In the genomic region with DNA sequence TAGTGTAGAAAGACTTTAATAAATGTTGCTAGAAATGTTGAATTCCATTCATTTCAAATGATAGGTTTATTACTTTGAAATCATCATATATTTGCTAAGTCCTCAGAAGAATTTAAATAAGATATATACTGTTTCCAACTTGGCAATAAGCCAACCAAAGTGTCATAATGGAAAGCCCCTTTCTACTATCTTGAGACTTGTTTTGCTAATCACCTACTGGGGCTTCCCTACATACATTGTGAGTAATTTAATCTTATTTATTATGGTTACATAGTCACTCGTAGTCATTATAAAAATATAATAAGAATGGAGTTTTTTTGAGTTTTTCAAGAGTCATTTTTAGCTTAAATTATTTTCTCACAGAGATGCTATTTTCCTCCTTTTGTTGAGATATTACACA, we compare ENCODE assay signal across 19 cellular contexts. TPM values are rescaled to one million over a fixed set of nuclear protein-coding genes. Genes with fewer than 3 reads are reported as not detected.
DNase-seq lines count a peak whose midpoint lies in the region; ATAC-seq and TF ChIP-seq lines count a peak whose summit lies in the region.
"Had no signal": no experiment of that assay in that cellular context is flagged by ENCODE, and none has a peak within 500 bp of the region (broad histone marks: within the 10 kb centered on the region; RNA-seq: fewer than 3 reads in every experiment).

No MANE protein-coding gene starts in this region.

- H3K36me3 ChIP-seq in ACC112 (ENCODE audit: insufficient read depth, low read length) (no peaks in the 10 kb centered on the region), osteoblast (ENCODE audit: insufficient read depth, low read length) (no peaks in the 10 kb centered on the region)
- H3K36me3 ChIP-seq: gastroesophageal sphincter had no signal

- no peaks in the 10 kb centered on the region for H3K27me3 ChIP-seq in ACC112 (ENCODE audit: insufficient read depth, low read length)
- H3K27me3 ChIP-seq in osteoblast (ENCODE audit: insufficient read depth, low read length), result no peaks in the 10 kb centered on the region
- H3K27me3 ChIP-seq: gastroesophageal sphincter had no signal

- H3K4me3 ChIP-seq in ACC112 (ENCODE audit: low read depth, low read length) (no peak overlapping the region), osteoblast (ENCODE audit: insufficient read depth, low read length) (no peak overlapping the region)
- H3K4me3 ChIP-seq: gastroesophageal sphincter had no signal

- no peaks in the 10 kb centered on the region for H3K9me3 ChIP-seq in osteoblast (ENCODE audit: low read depth, low read length)
- H3K9me3 ChIP-seq: gastroesophageal sphincter had no signal

- H2AFZ ChIP-seq in ACC112 (ENCODE audit: low read length, unreplicated experiment) (no peak overlapping the region), osteoblast (ENCODE audit: low read length) (no peak overlapping the region)

- no peaks in the 10 kb centered on the region for H3K4me1 Mint-ChIP-seq in activated T-helper 17 cell treated with anti-CD3 and anti-CD28 coated beads, Interleukin-2, amount 50 U/mL, for 72 hours
- H3K4me1 Mint-ChIP-seq: WTC11 had no signal

- no peak overlapping the region for H3K4me2 ChIP-seq in osteoblast (ENCODE audit: insufficient read depth, low read length)

- H3K27ac ChIP-seq in ACC112 (ENCODE audit: low read depth, low read length) (peak overlapping the region; percentile 45; the same call in 1 of the 2 replicates), osteoblast (ENCODE audit: low read depth, low read length) (no peak overlapping the region)
- H3K27ac ChIP-seq: gastroesophageal sphincter had no signal

- TF ChIP-seq CTCF in osteoblast (IDR thresholded peaks at IDR 0.05; ENCODE audit: extremely low read depth, low read depth, low read length), result no peak

- H3K4me1 ChIP-seq in ACC112 (ENCODE audit: control insufficient read depth, insufficient read depth, low read length, unreplicated experiment) (peaks cover 3% of the 10 kb centered on the region), osteoblast (ENCODE audit: insufficient read depth, low read length) (no peaks in the 10 kb centered on the region)
- H3K4me1 ChIP-seq: gastroesophageal sphincter had no signal

- no peaks in the 10 kb centered on the region for H3K9me3 Mint-ChIP-seq in activated T-helper 17 cell treated with anti-CD3 and anti-CD28 coated beads, Interleukin-2, amount 50 U/mL, for 72 hours

- H3K4me3 Mint-ChIP-seq in activated T-helper 17 cell treated with anti-CD3 and anti-CD28 coated beads, Interleukin-2, amount 50 U/mL, for 72 hours, result no peak overlapping the region
- H3K4me3 Mint-ChIP-seq: activated T-cell treated with anti-CD3 and anti-CD28 coated beads, Interleukin-2, amount 50 U/mL, for 72 hours; naive thymus-derived CD8-positive, alpha-beta T cell; WTC11 had no signal

- no peak for DNase-seq in NK-92 treated with Interleukin-12 subunit alpha and Interleukin-12 subunit beta, amount 100 ng/mL, for 24 hours (lab: John Stamatoyannopoulos, UW)
- no peak for DNase-seq in RPMI8226
- no peak for DNase-seq in osteoblast (ENCODE audit: insufficient read length, low spot score, missing footprints)
- DNase-seq: activated T-cell treated with anti-CD3 and anti-CD28 coated beads, Interleukin-2, amount 50 U/mL, for 72 hours; effector CD4-positive, alpha-beta T cell; EL; GOT3; naive thymus-derived CD8-positive, alpha-beta T cell; NCI-H1694; NCI-H748 treated with DMSO at 0.1 percent for 48 hours; stimulated activated CD4-positive, alpha-beta T cell treated with anti-CD3 and anti-CD28 coated beads, Interleukin-1b, Interleukin-23, amount 100 ng/mL, for 48 hours had no signal

- no peaks in the 10 kb centered on the region for H3K36me3 Mint-ChIP-seq in activated T-helper 17 cell treated with anti-CD3 and anti-CD28 coated beads, Interleukin-2, amount 50 U/mL, for 72 hours (ENCODE audit: low read depth)

- peaks cover 16% of the 10 kb centered on the region for H3K27me3 Mint-ChIP-seq in activated T-helper 17 cell treated with anti-CD3 and anti-CD28 coated beads, Interleukin-2, amount 50 U/mL, for 72 hours

- ATAC-seq in GM18867 (IDR thresholded peaks at IDR 0.05; ENCODE audit: unreplicated experiment) (peak; percentile 51), HG02885 (IDR thresholded peaks at IDR 0.05; ENCODE audit: poor library complexity, unreplicated experiment) (peak; percentile 66), HG03108 (IDR thresholded peaks at IDR 0.05; ENCODE audit: unreplicated experiment) (no peak)
- ATAC-seq in activated T-helper 17 cell treated with anti-CD3 and anti-CD28 coated beads, Interleukin-2, amount 50 U/mL, for 72 hours (replicated peaks), result peak; percentile 48
- ATAC-seq: gastroesophageal sphincter; naive thymus-derived CD8-positive, alpha-beta T cell; WTC11 had no signal

- H4K20me1 ChIP-seq in osteoblast (ENCODE audit: insufficient read depth, low read length), result no peaks in the 10 kb centered on the region

- no peaks in the 10 kb centered on the region for H3K79me2 ChIP-seq in ACC112 (ENCODE audit: control insufficient read depth, insufficient read depth, low read length, unreplicated experiment)
- H3K79me2 ChIP-seq in osteoblast (ENCODE audit: insufficient read depth, low read length), result no peaks in the 10 kb centered on the region

- H3K27ac Mint-ChIP-seq in activated T-helper 17 cell treated with anti-CD3 and anti-CD28 coated beads, Interleukin-2, amount 50 U/mL, for 72 hours, result no peak overlapping the region
- H3K27ac Mint-ChIP-seq: activated T-cell treated with anti-CD3 and anti-CD28 coated beads, Interleukin-2, amount 50 U/mL, for 72 hours; WTC11 had no signal

RNA-seq across cellular contexts. Expression of gene COL19A1, which starts 20.7 kb away (rescaled TPM):
- 1 to 10 TPM in 1 of 2 donors, under 1 TPM in 1; 0.48 to 1.3 TPM for total RNA-seq in activated T-helper 17 cell treated with anti-CD3 and anti-CD28 coated beads, Interleukin-2, amount 50 U/mL, for 72 hours
- total RNA-seq in osteoblast, result under 0.01 TPM in 1 of 2 replicates, not detected in the other
- total RNA-seq: kidney epithelial cell, WTC11 had no signal
